ENCODE assay signal across 26 cellular contexts in genomic region chr13:71949441-71949840, GRCh38.
DNase-seq lines count a peak whose midpoint lies in the region; ATAC-seq and TF ChIP-seq lines count a peak whose summit lies in the region.
"Had no signal": no experiment of that assay in that cellular context is flagged by ENCODE, and none has a peak within 500 bp of the region (broad histone marks: within the 10 kb centered on the region; RNA-seq: fewer than 3 reads in every experiment).

No MANE protein-coding gene starts in this region.

- no peaks in the 10 kb centered on the region for H3K23me2 ChIP-seq in H9 (ENCODE audit: insufficient read length, low read depth, low read length, poor library complexity, severe bottlenecking)

- no peak for DNase-seq in H9
- DNase-seq in WTC11 (ENCODE audit: low spot score), result no peak
- no peak for DNase-seq in mesothelial cell of epicardium (ENCODE audit: low spot score in 2 of 2, unreplicated experiment in 2 of 2)
- DNase-seq in type B pancreatic cell (ENCODE audit: extremely low spot score, unreplicated experiment), result no peak
- no peak for DNase-seq in SHP77 (lab: John Stamatoyannopoulos, UW)
- DNase-seq in stimulated activated CD4-positive, alpha-beta T cell treated with anti-CD3 and anti-CD28 coated beads, Interleukin-4, amount 100 ng/mL, for 24 hours, result no peak
- no peak for DNase-seq in T-helper 9 cell
- no peak for DNase-seq in left colon
- DNase-seq: 8988T; ACHN; BE2C; C1 segment of cervical spinal cord; CD4-positive, CD25-positive, alpha-beta regulatory T cell; CD8-positive, alpha-beta memory T cell; COR-L47; DMS 273 treated with DMSO at 0.1 percent for 48 hours; DMS153; DMS53; DMS79; DND-41; EL; GDM1 had no signal

- no peak overlapping the region for H3K14ac ChIP-seq in H9 (ENCODE audit: insufficient read depth, low read length)

- H3K4me2 ChIP-seq in H9 (ENCODE audit: insufficient read depth, insufficient read length, low read length), result no peak overlapping the region
- H3K4me2 ChIP-seq: BLaER1 had no signal

- TF ChIP-seq CTCF in H9 (conservative IDR thresholded peaks at IDR 0.05), result peak; percentile 29; the same call in 2 of the 3 replicates
- TF ChIP-seq CTCF in WTC11 (IDR thresholded peaks at IDR 0.05), result no peak
- no peak for TF ChIP-seq CTCF in mesothelial cell of epicardium (IDR thresholded peaks at IDR 0.05; ENCODE audit: unreplicated experiment)
- TF ChIP-seq CTCF in type B pancreatic cell (conservative IDR thresholded peaks at IDR 0.05), result peak; percentile 42

- H3K27ac ChIP-seq in H9 (ENCODE audit: insufficient read length, low read depth, low read length), result no peak overlapping the region
- H3K27ac ChIP-seq: BLaER1 had no signal

- no peak overlapping the region for H3K56ac ChIP-seq in H9 (ENCODE audit: insufficient read length, low read depth, low read length)

- H2BK5ac ChIP-seq in H9 (ENCODE audit: insufficient read length, low read length), result no peak overlapping the region

- H3K79me2 ChIP-seq in H9 (ENCODE audit: insufficient read depth, low read length), result no peaks in the 10 kb centered on the region

- H4K5ac ChIP-seq in H9 (ENCODE audit: insufficient read length, low read depth, low read length), result no peak overlapping the region

- H3K27ac Mint-ChIP-seq in H9 (no peak overlapping the region), WTC11 (no peak overlapping the region), mesothelial cell of epicardium (peak overlapping the region; percentile 63), type B pancreatic cell (no peak overlapping the region)
- H3K27ac Mint-ChIP-seq: CD14-positive monocyte; CD4-positive, alpha-beta memory T cell; CD4-positive, CD25-positive, alpha-beta regulatory T cell; CD8-positive, alpha-beta memory T cell had no signal

- peak; percentile 72 for ATAC-seq in WTC11
- no peak for ATAC-seq in left colon
- ATAC-seq: GM12878 had no signal

- H4K20me1 ChIP-seq in H9 (ENCODE audit: control insufficient read depth, insufficient read depth, insufficient read length), result no peaks in the 10 kb centered on the region
- H4K20me1 ChIP-seq: BLaER1 had no signal

- no peak overlapping the region for H2BK20ac ChIP-seq in H9 (ENCODE audit: low read depth, low read length, poor library complexity, severe bottlenecking)

- H3K4me1 Mint-ChIP-seq in H9 (no peaks in the 10 kb centered on the region), WTC11 (no peaks in the 10 kb centered on the region), mesothelial cell of epicardium (peaks cover 19% of the 10 kb centered on the region), type B pancreatic cell (ENCODE audit: unreplicated experiment) (no peaks in the 10 kb centered on the region)
- H3K4me1 Mint-ChIP-seq: CD14-positive monocyte; CD4-positive, alpha-beta memory T cell; CD4-positive, CD25-positive, alpha-beta regulatory T cell; CD8-positive, alpha-beta memory T cell had no signal

- H3K9me3 Mint-ChIP-seq in H9 (peaks cover 0 to 5% of the 10 kb centered on the region in 2 experiments; a peak in 1 of 5 replicates), WTC11 (peaks cover 5% of the 10 kb centered on the region), mesothelial cell of epicardium (no peaks in the 10 kb centered on the region), type B pancreatic cell (no peaks in the 10 kb centered on the region)

- H3K4me1 ChIP-seq in H9 (ENCODE audit: insufficient read depth, low read length), result no peaks in the 10 kb centered on the region
- H3K4me1 ChIP-seq: BE2C, BLaER1 had no signal

- no peak overlapping the region for H4K91ac ChIP-seq in H9 (ENCODE audit: insufficient read length, low read depth, low read length)

- no peak overlapping the region for H3K23ac ChIP-seq in H9 (ENCODE audit: insufficient read length, low read depth, low read length)

- no peaks in the 10 kb centered on the region for H3K27me3 ChIP-seq in H9 (ENCODE audit: insufficient read depth, low read length)
- H3K27me3 ChIP-seq: BE2C, BLaER1 had no signal

- no peak overlapping the region for H3T11ph ChIP-seq in H9 (ENCODE audit: low read length)

- H2AFZ ChIP-seq in H9 (ENCODE audit: low read length), result no peak overlapping the region

- H2BK15ac ChIP-seq in H9 (ENCODE audit: low read depth, low read length), result no peak overlapping the region

- no peak overlapping the region for H3K9ac ChIP-seq in H9 (ENCODE audit: extremely low read depth, insufficient read length, low read length)
- H3K9ac ChIP-seq: BLaER1 had no signal

- intact Hi-C loops in left colon (cut with DNase I, micrococcal nuclease), result no loop called here

- no peak overlapping the region for H3K18ac ChIP-seq in H9 (ENCODE audit: insufficient read length, low read depth, low read length)

- H3K27me3 Mint-ChIP-seq in H9 (ENCODE audit: low read depth) (no peaks in the 10 kb centered on the region), WTC11 (ENCODE audit: low read depth) (no peaks in the 10 kb centered on the region), mesothelial cell of epicardium (ENCODE audit: low read depth) (no peaks in the 10 kb centered on the region), type B pancreatic cell (peaks cover 4% of the 10 kb centered on the region)
- H3K27me3 Mint-ChIP-seq: CD4-positive, alpha-beta memory T cell; CD4-positive, CD25-positive, alpha-beta regulatory T cell; CD8-positive, alpha-beta memory T cell had no signal

- H2BK12ac ChIP-seq in H9 (ENCODE audit: insufficient read length, low read depth, low read length), result no peak overlapping the region

- no peak overlapping the region for H2BK120ac ChIP-seq in H9 (ENCODE audit: low read depth, low read length, poor library complexity, severe bottlenecking)

- POLR2A ChIA-PET in WTC11 (lab: Charles Lee), result no interaction called here

- no CpG with 5 or more reads among the region's 2 CpGs for WGBS in H9 (ENCODE audit: extremely low coverage, insufficient read length, low lambda C conversion rate)

- no peak overlapping the region for H4K8ac ChIP-seq in H9 (replicated peaks; ENCODE audit: insufficient read length, low read depth, low read length)

- H3K36me3 Mint-ChIP-seq in H9 (ENCODE audit: insufficient read depth in 1 of 3, low read depth in 3 of 3) (peaks cover 0 to 2% (median 1%) of the 10 kb centered on the region in 3 experiments; a peak in 1 of 7 replicates), WTC11 (peaks cover 5% of the 10 kb centered on the region; the same call in 1 of the 2 replicates), mesothelial cell of epicardium (peaks cover 2% of the 10 kb centered on the region), type B pancreatic cell (no peaks in the 10 kb centered on the region)
- H3K36me3 Mint-ChIP-seq: CD14-positive monocyte; CD4-positive, alpha-beta memory T cell; CD4-positive, CD25-positive, alpha-beta regulatory T cell; CD8-positive, alpha-beta memory T cell had no signal

- no peak overlapping the region for H2AK5ac ChIP-seq in H9 (ENCODE audit: insufficient read length, low read length)

- CTCF ChIA-PET in WTC11 (lab: Charles Lee), result no interaction called here

- no peaks in the 10 kb centered on the region for H3K9me3 ChIP-seq in H9 (ENCODE audit: control insufficient read depth, low read depth, low read length)
- H3K9me3 ChIP-seq: BE2C, BLaER1 had no signal

- H3K4me3 Mint-ChIP-seq in H9, result no peak overlapping the region
- no peak overlapping the region for H3K4me3 Mint-ChIP-seq in WTC11
- no peak overlapping the region for H3K4me3 Mint-ChIP-seq in mesothelial cell of epicardium
- H3K4me3 Mint-ChIP-seq in type B pancreatic cell, result no peak overlapping the region
- H3K4me3 Mint-ChIP-seq: CD14-positive monocyte; CD4-positive, alpha-beta memory T cell; CD4-positive, CD25-positive, alpha-beta regulatory T cell; CD8-positive, alpha-beta memory T cell had no signal

- no peak overlapping the region for H3K4ac ChIP-seq in H9 (ENCODE audit: low read depth, low read length)

- H3K79me1 ChIP-seq in H9 (ENCODE audit: insufficient read depth, low read depth, low read length, poor library complexity, severe bottlenecking), result no peaks in the 10 kb centered on the region

TF ChIP-seq in WTC11, 78 proteins besides CTCF, POLR2A, EP300 and RAD21:
- TF ChIP-seq E2F4 (CRISPR knock-in tag; IDR thresholded peaks at IDR 0.05; ENCODE audit: borderline replicate concordance, low read depth), result no peak
- TF ChIP-seq CREM (CRISPR knock-in tag; IDR thresholded peaks at IDR 0.05), result no peak
- no peak for TF ChIP-seq KAT7 (CRISPR knock-in tag; IDR thresholded peaks at IDR 0.05; ENCODE audit: borderline replicate concordance)
- no peak for TF ChIP-seq TEAD1 (CRISPR knock-in tag; IDR thresholded peaks at IDR 0.05)
- TF ChIP-seq NR3C1 (CRISPR knock-in tag; conservative IDR thresholded peaks at IDR 0.05; ENCODE audit: low read depth), result no peak
- TF ChIP-seq SP1 (CRISPR knock-in tag; conservative IDR thresholded peaks at IDR 0.05), result no peak
- no peak for TF ChIP-seq MLX (CRISPR knock-in tag; IDR thresholded peaks at IDR 0.05)
- TF ChIP-seq ATF1 (CRISPR knock-in tag; IDR thresholded peaks at IDR 0.05), result no peak

Comparison
In these comparisons a context has a peak if more than half of its experiments do, and no peak if none do; other contexts are left out.
1. CTCF ChIP-seq: peak in H9 (single experiment) and type B pancreatic cell (single experiment); none in WTC11 (single experiment) and mesothelial cell of epicardium (single experiment).